ENCODE assay signal across 8 cellular contexts in the genomic region with DNA sequence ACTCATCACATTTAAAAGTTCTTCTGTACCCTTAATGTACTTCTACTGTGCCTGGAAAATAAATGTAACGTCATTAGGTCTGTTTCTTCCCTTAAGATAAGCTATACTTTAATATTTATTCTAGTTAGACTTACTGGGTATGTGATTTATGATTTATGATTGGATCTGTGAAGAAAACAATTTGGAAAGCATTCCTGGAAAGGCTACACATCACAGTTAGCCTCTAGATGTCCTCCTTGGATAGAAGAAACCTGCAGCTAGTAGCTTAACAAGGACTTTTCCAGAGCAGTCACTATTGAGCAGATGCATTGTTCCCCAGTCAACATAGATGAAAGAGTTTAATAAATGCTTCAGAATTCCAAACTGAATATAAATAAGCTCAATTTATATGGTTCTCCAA. TPM values are rescaled to one million over a fixed set of nuclear protein-coding genes. Genes with fewer than 3 reads are reported as not detected.
A peak's percentile ranks its signal among the peaks of the same experiment; 100 is the strongest.
DNase-seq lines count a peak whose midpoint lies in the region; ATAC-seq and TF ChIP-seq lines count a peak whose summit lies in the region.

No MANE protein-coding gene starts in this region.

- H3K36me3 Mint-ChIP-seq in neural crest cell (ENCODE audit: low read depth): no peaks in the 10 kb centered on the region

- ATAC-seq in GM21737 (IDR thresholded peaks at IDR 0.05; ENCODE audit: unreplicated experiment) (no peak), HG03280 (IDR thresholded peaks at IDR 0.05; ENCODE audit: unreplicated experiment) (no peak), GM19397 (IDR thresholded peaks at IDR 0.05; ENCODE audit: unreplicated experiment) (no peak), GM19351 (IDR thresholded peaks at IDR 0.05; ENCODE audit: unreplicated experiment) (no peak)

- no peak overlapping the region for H3K27ac Mint-ChIP-seq in neural crest cell (ENCODE audit: unreplicated experiment)

- no peaks in the 10 kb centered on the region for H3K9me3 Mint-ChIP-seq in neural crest cell

- H3K4me1 Mint-ChIP-seq in neural crest cell: no peaks in the 10 kb centered on the region

- DNase-seq in Daoy (ENCODE audit: low read depth) (peak; percentile 9), NCI-H1092 (lab: John Stamatoyannopoulos, UW) (peak; percentile 4), dedifferentiated amniotic fluid mesenchymal stem cell (ENCODE audit: extremely low spot score) (peak; percentile 22), neural crest cell (ENCODE audit: low read depth, low spot score) (no peak)

- TF ChIP-seq CTCF in neural crest cell (conservative IDR thresholded peaks at IDR 0.05): peak; percentile 57

- no peaks in the 10 kb centered on the region for H3K27me3 Mint-ChIP-seq in neural crest cell (ENCODE audit: low read depth)

- no peak overlapping the region for H3K4me3 Mint-ChIP-seq in neural crest cell

RNA-seq across cellular contexts. Expression of a gene that starts 22.2 kb away (rescaled TPM):
- 17.6 and 21.9 TPM in 2 replicates for total RNA-seq in Daoy (2014; rRNA removed; shearing (Covaris generic))
- 22.9 and 25.6 TPM in 2 replicates for total RNA-seq in neural crest cell

RNA-seq across cellular contexts. Expression of a gene that starts 41.9 kb away (rescaled TPM):
- total RNA-seq in Daoy (2014; rRNA removed; shearing (Covaris generic)): 15.9 and 16.2 TPM in 2 replicates
- 44.8 and 46.7 TPM in 2 replicates for total RNA-seq in neural crest cell
